1 cellular context compared by ENCODE assay signal in the genomic region with DNA sequence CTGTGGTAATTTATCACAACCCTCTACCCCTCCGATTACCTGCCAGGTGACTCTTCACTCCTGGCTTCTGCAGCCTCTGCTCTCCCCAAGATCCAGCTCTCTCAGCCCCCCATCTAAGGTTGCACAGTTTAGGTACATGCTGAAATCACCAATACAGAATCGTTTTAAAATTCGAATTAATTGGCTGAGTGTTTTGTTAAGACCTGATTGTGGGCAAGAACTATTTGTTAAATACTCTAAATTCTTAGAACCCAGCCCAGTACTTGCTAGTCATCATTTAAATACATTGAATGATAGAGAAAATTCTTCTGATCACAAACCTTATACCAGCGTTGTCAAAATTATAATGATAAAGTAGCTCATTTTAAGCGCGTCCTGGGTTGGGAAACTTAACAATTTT.
TF ChIP-seq lines count a peak whose summit lies in the region.

No MANE protein-coding gene starts in this region.

TF ChIP-seq in endothelial cell of umbilical vein, 7 proteins besides CTCF, POLR2A, EP300 and RAD21 (continued from another document):
- TF ChIP-seq, protein P1, sequence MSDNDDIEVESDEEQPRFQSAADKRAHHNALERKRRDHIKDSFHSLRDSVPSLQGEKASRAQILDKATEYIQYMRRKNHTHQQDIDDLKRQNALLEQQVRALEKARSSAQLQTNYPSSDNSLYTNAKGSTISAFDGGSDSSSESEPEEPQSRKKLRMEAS (IDR thresholded peaks at IDR 0.05; ENCODE audit: insufficient read depth, insufficient read length) = no peak
- TF ChIP-seq POLR2AphosphoS5 (IDR thresholded peaks at IDR 0.05; ENCODE audit: insufficient read depth, low read depth, low read length) (no peak), JUN (IDR thresholded peaks at IDR 0.05; ENCODE audit: borderline replicate concordance, insufficient read depth, insufficient read length, low read depth) (no peak), EZH2 (IDR thresholded peaks at IDR 0.05; ENCODE audit: borderline replicate concordance, low read depth, low read length, severe bottlenecking) (no peak), FOS (IDR thresholded peaks at IDR 0.05; ENCODE audit: borderline replicate concordance, insufficient read depth, low read length) (no peak), GATA2 (IDR thresholded peaks at IDR 0.05; ENCODE audit: insufficient read depth, insufficient read length, low read depth, low read length) (no peak)
TF ChIP-seq in endothelial cell of umbilical vein: peak in this region for 0.
